22 cellular contexts compared by ENCODE assay signal in the genomic region with DNA sequence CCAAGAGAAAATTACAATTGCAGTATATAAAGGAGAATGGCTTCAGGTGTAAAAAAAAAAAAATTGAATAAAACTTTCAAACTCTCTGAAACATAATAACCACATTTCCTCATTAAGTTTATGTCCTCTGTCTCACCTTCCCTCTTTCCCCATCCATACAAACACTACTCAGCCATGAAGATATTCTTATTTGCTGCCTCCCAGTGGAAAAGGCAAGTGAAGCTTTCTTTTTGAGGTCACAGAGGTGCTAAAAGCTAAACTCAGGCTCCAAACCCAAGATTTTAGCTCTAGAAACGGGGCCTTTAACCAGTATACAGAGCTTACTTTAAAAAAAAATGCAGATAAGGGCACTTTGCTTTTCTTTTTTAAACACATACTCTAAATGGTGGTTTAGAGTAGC.
A peak's percentile ranks its signal among the peaks of the same experiment; 100 is the strongest.
DNase-seq lines count a peak whose midpoint lies in the region; ATAC-seq and TF ChIP-seq lines count a peak whose summit lies in the region.
"Had no signal": no experiment of that assay in that cellular context is flagged by ENCODE, and none has a peak within 500 bp of the region (broad histone marks: within the 10 kb centered on the region; RNA-seq: fewer than 3 reads in every experiment).

No MANE protein-coding gene starts in this region.

- H3K27ac ChIP-seq in dorsolateral prefrontal cortex = no peak overlapping the region
- H3K27ac ChIP-seq: brain microvascular endothelial cell, coronary artery, HL-60, ovary, sigmoid colon had no signal

- intact Hi-C loops in dorsolateral prefrontal cortex (cut with DNase I) = no loop called here

- H3K4me3 ChIP-seq in epithelial cell of proximal tubule (ENCODE audit: low read depth, low read length) = no peak overlapping the region
- H3K4me3 ChIP-seq in dorsolateral prefrontal cortex = no peak overlapping the region
- H3K4me3 ChIP-seq: coronary artery, ovary, sigmoid colon had no signal

- DNase-seq in NCI-H82 (lab: John Stamatoyannopoulos, UW) (peak; percentile 21), NCI-H82 treated with DMSO at 0.1 percent for 48 hours (lab: John Stamatoyannopoulos, UW; ENCODE audit: unreplicated experiment) (no peak), OCI-M1 (lab: John Stamatoyannopoulos, UW) (peak; percentile 75), epithelial cell of proximal tubule (ENCODE audit: low read depth) (no peak), renal cortical epithelial cell (ENCODE audit: low read depth) (peak; percentile 4), NCI-H2196 treated with DMSO at 0.1 percent for 48 hours (lab: John Stamatoyannopoulos, UW; ENCODE audit: unreplicated experiment) (no peak), dorsolateral prefrontal cortex (no peak)
- DNase-seq: activated CD4-positive, alpha-beta T cell treated with anti-CD3 and anti-CD28 coated beads, Interleukin-2, amount 50 U/mL, for 1 hour; activated CD8-positive, alpha-beta memory T cell treated with anti-CD3 and anti-CD28 coated beads, Interleukin-2, amount 50 U/mL, for 48 hours; activated effector memory CD4-positive, alpha-beta T cell treated with Interleukin-2 at 50 U/mL for 16 hours; activated naive CD8-positive, alpha-beta T cell treated with anti-CD3 and anti-CD28 coated beads, Interleukin-2, amount 50 U/mL, for 24 hours; brain microvascular endothelial cell; IMR-90; islet precursor cell; MM.1S; NCI-H187 treated with DMSO at 0.1 percent for 48 hours; NCI-H510A; ovary; sigmoid colon had no signal

- H3K27me3 ChIP-seq in dorsolateral prefrontal cortex = no peaks in the 10 kb centered on the region
- H3K27me3 ChIP-seq: brain microvascular endothelial cell, ovary, sigmoid colon had no signal

- TF ChIP-seq CTCF in epithelial cell of proximal tubule (conservative IDR thresholded peaks at IDR 0.05; ENCODE audit: low read depth, low read length) (peak; percentile 52), dorsolateral prefrontal cortex (IDR thresholded peaks at IDR 0.05 in 54 of 56, conservative IDR thresholded peaks at IDR 0.05 in 2 of 56; ENCODE audit: low read depth in 1 of 56, partially characterized antibody in 56 of 56) (no peak)

- no peak for ATAC-seq in GM21515 (IDR thresholded peaks at IDR 0.05; ENCODE audit: unreplicated experiment)
- ATAC-seq: activated naive CD8-positive, alpha-beta T cell treated with anti-CD3 and anti-CD28 coated beads, Interleukin-2, amount 50 U/mL, for 24 hours had no signal

Comparison
In these comparisons a context has a peak if more than half of its experiments do, and no peak if none do; other contexts are left out.
1. DNase-seq: peak in NCI-H82 (single experiment), OCI-M1 (single experiment) and renal cortical epithelial cell (single experiment); none in NCI-H82 treated with DMSO at 0.1 percent for 48 hours (single experiment), epithelial cell of proximal tubule (single experiment), NCI-H2196 treated with DMSO at 0.1 percent for 48 hours (single experiment) and dorsolateral prefrontal cortex (0 of 10).